15 cellular contexts compared by ENCODE assay signal in the genomic region with DNA sequence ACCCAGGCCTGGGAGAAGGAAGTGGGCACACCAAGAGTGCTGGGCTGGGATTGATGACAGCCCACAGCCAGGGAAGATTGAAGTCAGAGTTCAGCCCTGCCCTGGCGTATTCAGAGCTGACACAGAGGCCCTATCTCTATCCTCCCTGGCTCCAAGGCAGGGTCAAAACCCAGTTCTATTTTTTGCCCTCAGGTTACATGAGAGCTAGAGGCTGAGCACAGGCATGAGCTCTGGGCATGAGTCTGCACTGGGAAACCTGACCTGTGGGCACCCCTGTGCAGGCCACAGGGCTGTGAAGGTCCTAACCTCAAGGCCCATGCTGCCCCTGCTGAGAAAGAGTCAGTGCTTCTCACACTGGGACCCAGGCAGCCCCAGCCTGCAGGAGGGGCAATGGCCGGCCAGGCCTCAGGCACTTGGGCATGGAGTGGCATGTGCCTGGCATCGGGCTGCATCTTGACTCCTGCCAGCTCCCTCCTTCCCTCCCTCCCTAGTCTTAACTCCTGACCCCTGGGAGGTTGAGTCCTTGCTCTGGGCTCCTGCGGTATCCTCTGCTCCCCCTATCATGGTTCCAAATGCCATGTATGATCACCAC.
"Had no signal": no experiment of that assay in that cellular context is flagged by ENCODE, and none has a peak within 500 bp of the region (broad histone marks: within the 10 kb centered on the region; RNA-seq: fewer than 3 reads in every experiment).

No MANE protein-coding gene starts in this region.

- ATAC-seq: activated CD8-positive, alpha-beta T cell treated with anti-CD3 and anti-CD28 coated beads, Interleukin-2, amount 10 ng/mL, durations not matched to agents 7 days and 5 days; activated naive CD4-positive, alpha-beta T cell treated with anti-CD3 and anti-CD28 coated beads, Interleukin-2, amount 50 U/mL, for 72 hours; activated T-cell treated with anti-CD3 and anti-CD28 coated beads, Interleukin-2, amount 50 U/mL, for 72 hours had no signal

- H3K27ac Mint-ChIP-seq: activated CD4-positive, alpha-beta T cell treated with anti-CD3 and anti-CD28 coated beads, Interleukin-2, amount 10 ng/mL, durations not matched to agents 7 days and 5 days; activated CD8-positive, alpha-beta T cell treated with anti-CD3 and anti-CD28 coated beads, Interleukin-2, amount 10 ng/mL, durations not matched to agents 7 days and 5 days; activated naive CD4-positive, alpha-beta T cell treated with anti-CD3 and anti-CD28 coated beads, Interleukin-2, amount 50 U/mL, for 72 hours; immature natural killer cell had no signal

- H3K36me3 ChIP-seq: adrenal gland had no signal

- FAIRE-seq: colon had no signal

- H3K4me3 Mint-ChIP-seq: activated CD4-positive, alpha-beta T cell treated with anti-CD3 and anti-CD28 coated beads, Interleukin-2, amount 10 ng/mL, durations not matched to agents 7 days and 5 days; activated CD8-positive, alpha-beta T cell treated with anti-CD3 and anti-CD28 coated beads, Interleukin-2, amount 10 ng/mL, durations not matched to agents 7 days and 5 days; activated T-cell treated with anti-CD3 and anti-CD28 coated beads, Interleukin-2, amount 50 U/mL, for 72 hours; immature natural killer cell had no signal

- H3K9me3 Mint-ChIP-seq: activated T-cell treated with anti-CD3 and anti-CD28 coated beads, Interleukin-2, amount 50 U/mL, for 72 hours had no signal

- H3K9me3 ChIP-seq: adrenal gland had no signal

- H3K4me3 ChIP-seq: adrenal gland had no signal

- DNase-seq: activated CD4-positive, alpha-beta T cell treated with anti-CD3 and anti-CD28 coated beads, Interleukin-2, amount 10 ng/mL, durations not matched to agents 7 days and 5 days; activated CD8-positive, alpha-beta memory T cell treated with anti-CD3 and anti-CD28 coated beads, Interleukin-2, amount 50 U/mL, for 48 hours; activated CD8-positive, alpha-beta T cell treated with anti-CD3 and anti-CD28 coated beads, Interleukin-2, amount 10 ng/mL, durations not matched to agents 7 days and 5 days; activated effector memory CD4-positive, alpha-beta T cell treated with anti-CD3 and anti-CD28 coated beads, Interleukin-2, amount 50 U/mL, for 16 hours; activated T-cell treated with anti-CD3 and anti-CD28 coated beads, Interleukin-2, amount 50 U/mL, for 72 hours; adrenal gland; foreskin melanocyte; head of caudate nucleus; immature natural killer cell; stimulated activated CD4-positive, alpha-beta T cell treated with anti-CD3 and anti-CD28 coated beads, Interleukin-2, amount 100 ng/mL, for 24 hours; stimulated activated naive CD4-positive, alpha-beta T cell treated with Interleukin-2 at 50 U/mL for 16 hours; T-helper 1 cell; trophoblast cell had no signal

- H3K27me3 ChIP-seq: adrenal gland had no signal

- H3K27me3 Mint-ChIP-seq: activated CD4-positive, alpha-beta T cell treated with anti-CD3 and anti-CD28 coated beads, Interleukin-2, amount 10 ng/mL, durations not matched to agents 7 days and 5 days had no signal

- H3K27ac ChIP-seq: adrenal gland had no signal
